Comparison of ENCODE assay signal across 8 cellular contexts in genomic region chr3:42501321-42501680, GRCh38. TPM values are rescaled to one million over a fixed set of nuclear protein-coding genes. Genes with fewer than 3 reads are reported as not detected.
DNase-seq lines count a peak whose midpoint lies in the region; ATAC-seq and TF ChIP-seq lines count a peak whose summit lies in the region.

No MANE protein-coding gene starts in this region.

- no peak for TF ChIP-seq POLR2A in gastrocnemius medialis (IDR thresholded peaks at IDR 0.05)

- no peak overlapping the region for H3K27ac Mint-ChIP-seq in T-helper 2 cell treated with Interferon-gamma antibody and Interleukin-4, amounts not matched to agents 5 μg/mL and 100 μg/mL, for 36 hours

- H3K27me3 ChIP-seq in left ventricle myocardium inferior (ENCODE audit: low read depth) = peaks cover 51% of the 10 kb centered on the region
- H3K27me3 ChIP-seq in gastrocnemius medialis = peaks cover 20 to 27% (median 25%) of the 10 kb centered on the region in 3 donors

- intact Hi-C loops in left ventricle myocardium inferior (cut with micrococcal nuclease) = no loop called here
- intact Hi-C loops in gastrocnemius medialis (cut with DNase I; ENCODE audit: low total_unique reads) = loop anchor here (5.0 kb wide), 1 partner anchor 46 kb away; no protein-coding TSS in a partner anchor

- no peaks in the 10 kb centered on the region for H3K36me3 ChIP-seq in left ventricle myocardium inferior
- no peaks in the 10 kb centered on the region for H3K36me3 ChIP-seq in gastrocnemius medialis

- no peak for TF ChIP-seq CTCF in left ventricle myocardium inferior (IDR thresholded peaks at IDR 0.05; ENCODE audit: borderline replicate concordance)
- no peak for TF ChIP-seq CTCF in gastrocnemius medialis (IDR thresholded peaks at IDR 0.05 in 4 of 5, conservative IDR thresholded peaks at IDR 0.05 in 1 of 5)

- H3K4me3 ChIP-seq in left ventricle myocardium inferior = peak overlapping the region; percentile 68
- peak overlapping the region; percentile 38 to 57 (median 48) for H3K4me3 ChIP-seq in gastrocnemius medialis

- H3K9me3 ChIP-seq in left ventricle myocardium inferior (replicated peaks) (no peaks in the 10 kb centered on the region), gastrocnemius medialis (no peaks in the 10 kb centered on the region)

- peaks cover 54% of the 10 kb centered on the region for H3K27me3 Mint-ChIP-seq in T-helper 2 cell treated with Interferon-gamma antibody and Interleukin-4, amounts not matched to agents 5 μg/mL and 100 μg/mL, for 36 hours (ENCODE audit: low read depth)

- in situ Hi-C loops in gastrocnemius medialis (cut with MboI; ENCODE audit: low sequenced_read_pairs in 4 of 4) = no loop called here

- H3K4me3 Mint-ChIP-seq in T-helper 2 cell treated with Interferon-gamma antibody and Interleukin-4, amounts not matched to agents 5 μg/mL and 100 μg/mL, for 36 hours = peak overlapping the region; percentile 95

- H3K4me1 ChIP-seq in left ventricle myocardium inferior (peaks cover 22% of the 10 kb centered on the region), gastrocnemius medialis (peaks cover 9 to 16% of the 10 kb centered on the region in 2 donors)

- ATAC-seq in HG02642 (IDR thresholded peaks at IDR 0.05; ENCODE audit: poor library complexity, unreplicated experiment) (peak; percentile 3), gastrocnemius medialis (no peak), HG02571 (IDR thresholded peaks at IDR 0.05; ENCODE audit: unreplicated experiment) (no peak)

- H3K4me1 Mint-ChIP-seq in T-helper 2 cell treated with Interferon-gamma antibody and Interleukin-4, amounts not matched to agents 5 μg/mL and 100 μg/mL, for 36 hours (ENCODE audit: low read depth) = peaks cover 12% of the 10 kb centered on the region

- no peaks in the 10 kb centered on the region for H3K9me3 Mint-ChIP-seq in T-helper 2 cell treated with Interferon-gamma antibody and Interleukin-4, amounts not matched to agents 5 μg/mL and 100 μg/mL, for 36 hours

- H3K36me3 Mint-ChIP-seq in T-helper 2 cell treated with Interferon-gamma antibody and Interleukin-4, amounts not matched to agents 5 μg/mL and 100 μg/mL, for 36 hours (ENCODE audit: low read depth) = no peaks in the 10 kb centered on the region

- peak overlapping the region; percentile 63 for H3K27ac ChIP-seq in left ventricle myocardium inferior (replicated peaks)
- peak overlapping the region in 1 of 4 donors; percentile 15 for H3K27ac ChIP-seq in gastrocnemius medialis

- DNase-seq in T-helper 2 cell treated with Interferon-gamma antibody and Interleukin-4, amounts not matched to agents 5 μg/mL and 100 μg/mL, for 36 hours (ENCODE audit: low spot score) = no peak
- DNase-seq in left ventricle myocardium inferior (no peak), gastrocnemius medialis (no peak), glomerular visceral epithelial cell (ENCODE audit: extremely low spot score) (no peak), DMS79 treated with DMSO at 0.1 percent for 48 hours (lab: John Stamatoyannopoulos, UW) (no peak)
- DNase-seq in central memory CD4-positive, alpha-beta T cell = no peak

RNA-seq across cellular contexts. Expression of gene VIPR1, which starts 1.1 kb away (rescaled TPM):
- 1.7 TPM for total RNA-seq in left ventricle myocardium inferior
- 1 to 10 TPM; 1.7 to 8.7 (median 3.2) TPM for total RNA-seq in gastrocnemius medialis
